ENCODE assay signal across 8 cellular contexts in genomic region chr3:107927361-107928083, GRCh38.
A peak's percentile ranks its signal among the peaks of the same experiment; 100 is the strongest.
DNase-seq lines count a peak whose midpoint lies in the region; TF ChIP-seq lines count a peak whose summit lies in the region.

No MANE protein-coding gene starts in this region.

- intact Hi-C loops in testis (cut with DNase I; ENCODE audit: low total_unique reads): no loop called here

- peak overlapping the region; percentile 78 for H3K27ac Mint-ChIP-seq in activated naive CD4-positive, alpha-beta T cell treated with anti-CD3 and anti-CD28 coated beads, Interleukin-2, amount 50 U/mL, for 24 hours
- peak overlapping the region; percentile 78 for H3K27ac Mint-ChIP-seq in glutamatergic neuron (ENCODE audit: unreplicated experiment)

- H3K27me3 ChIP-seq in SJSA1 (replicated peaks): no peaks in the 10 kb centered on the region
- peaks cover 42% of the 10 kb centered on the region for H3K27me3 ChIP-seq in osteoblast (ENCODE audit: insufficient read depth, low read length)
- no peaks in the 10 kb centered on the region for H3K27me3 ChIP-seq in testis

- H3K9me3 Mint-ChIP-seq in activated naive CD4-positive, alpha-beta T cell treated with anti-CD3 and anti-CD28 coated beads, Interleukin-2, amount 50 U/mL, for 24 hours: no peaks in the 10 kb centered on the region
- H3K9me3 Mint-ChIP-seq in glutamatergic neuron (ENCODE audit: unreplicated experiment): no peaks in the 10 kb centered on the region

- H3K4me3 ChIP-seq in SJSA1: peak overlapping the region; percentile 54
- H3K4me3 ChIP-seq in osteoblast (ENCODE audit: insufficient read depth, low read length): peak overlapping the region; percentile 76
- H3K4me3 ChIP-seq in testis: peak overlapping the region; percentile 51 to 67

- peak overlapping the region; percentile 53 for H3K27ac ChIP-seq in SJSA1
- H3K27ac ChIP-seq in osteoblast (ENCODE audit: low read depth, low read length): no peak overlapping the region
- no peak overlapping the region for H3K27ac ChIP-seq in testis

- no peaks in the 10 kb centered on the region for H3K9me3 ChIP-seq in SJSA1 (replicated peaks)
- H3K9me3 ChIP-seq in osteoblast (ENCODE audit: low read depth, low read length): no peaks in the 10 kb centered on the region
- H3K9me3 ChIP-seq in testis: no peaks in the 10 kb centered on the region

- H3K27me3 Mint-ChIP-seq in activated naive CD4-positive, alpha-beta T cell treated with anti-CD3 and anti-CD28 coated beads, Interleukin-2, amount 50 U/mL, for 24 hours: peaks cover 14% of the 10 kb centered on the region
- H3K27me3 Mint-ChIP-seq in glutamatergic neuron (ENCODE audit: unreplicated experiment): peaks cover 2% of the 10 kb centered on the region

- H3K36me3 ChIP-seq in SJSA1 (no peaks in the 10 kb centered on the region), osteoblast (ENCODE audit: insufficient read depth, low read length) (no peaks in the 10 kb centered on the region), testis (ENCODE audit: low read depth, missing control alignments) (no peaks in the 10 kb centered on the region)

- no peaks in the 10 kb centered on the region for H3K36me3 Mint-ChIP-seq in activated naive CD4-positive, alpha-beta T cell treated with anti-CD3 and anti-CD28 coated beads, Interleukin-2, amount 50 U/mL, for 24 hours
- no peaks in the 10 kb centered on the region for H3K36me3 Mint-ChIP-seq in glutamatergic neuron (ENCODE audit: unreplicated experiment)

- H3K79me2 ChIP-seq in osteoblast (ENCODE audit: insufficient read depth, low read length): no peaks in the 10 kb centered on the region

- peak overlapping the region; percentile 89 for H3K4me3 Mint-ChIP-seq in activated naive CD4-positive, alpha-beta T cell treated with anti-CD3 and anti-CD28 coated beads, Interleukin-2, amount 50 U/mL, for 24 hours
- peak overlapping the region; percentile 92 for H3K4me3 Mint-ChIP-seq in glutamatergic neuron (ENCODE audit: unreplicated experiment)

- 2 to 5% methylated on average over 29 to 55 of the region's 55 CpGs for WGBS in testis, 2 donors

- H3K4me1 ChIP-seq in SJSA1 (replicated peaks): peaks cover 5% of the 10 kb centered on the region; the same call in 1 of the 2 replicates
- peaks cover 4% of the 10 kb centered on the region for H3K4me1 ChIP-seq in osteoblast (ENCODE audit: insufficient read depth, low read length)
- no peaks in the 10 kb centered on the region for H3K4me1 ChIP-seq in testis

- H3K4me2 ChIP-seq in osteoblast (ENCODE audit: insufficient read depth, low read length): peak overlapping the region; percentile 96

- H4K20me1 ChIP-seq in osteoblast (ENCODE audit: insufficient read depth, low read length): no peaks in the 10 kb centered on the region

- peaks cover 14% of the 10 kb centered on the region for H3K4me1 Mint-ChIP-seq in activated naive CD4-positive, alpha-beta T cell treated with anti-CD3 and anti-CD28 coated beads, Interleukin-2, amount 50 U/mL, for 24 hours
- H3K4me1 Mint-ChIP-seq in glutamatergic neuron (ENCODE audit: low read depth, unreplicated experiment): no peaks in the 10 kb centered on the region

- TF ChIP-seq CTCF in LNCAP (IDR thresholded peaks at IDR 0.05) (peak; percentile 98), glutamatergic neuron (IDR thresholded peaks at IDR 0.05; ENCODE audit: partially characterized antibody, unreplicated experiment) (peak; percentile 96), osteoblast (IDR thresholded peaks at IDR 0.05; ENCODE audit: extremely low read depth, low read depth, low read length) (peak; percentile 87), testis (IDR thresholded peaks at IDR 0.05) (peak; percentile 75 to 84 (median 77))

- no peak for TF ChIP-seq POLR2A in testis (IDR thresholded peaks at IDR 0.05)

- DNase-seq in EH (ENCODE audit: low read depth) (peak; percentile 65), GOT3 (lab: John Stamatoyannopoulos, UW) (peak; percentile 57), SJSA1 (ENCODE audit: low read depth in 1 of 2, low spot score in 2 of 2) (peak; percentile 66 to 79), glutamatergic neuron (peak; percentile 88), osteoblast (ENCODE audit: insufficient read length, low spot score, missing footprints) (peak; percentile 93), testis (peak; percentile 80)

- peak overlapping the region; percentile 86 for H2AFZ ChIP-seq in osteoblast (ENCODE audit: low read length)
